In genomic region chr19:49787746-49788145, GRCh38 we compare ENCODE assay signal across 35 cellular contexts. TPM values are rescaled to one million over a fixed set of nuclear protein-coding genes. Genes with fewer than 3 reads are reported as not detected.
"Had no signal": no experiment of that assay in that cellular context is flagged by ENCODE, and none has a peak within 500 bp of the region (broad histone marks: within the 10 kb centered on the region; RNA-seq: fewer than 3 reads in every experiment).

No MANE protein-coding gene starts in this region.

- ATAC-seq: activated CD4-positive, CD25-positive, alpha-beta regulatory T cell treated with anti-CD3 and anti-CD28 coated beads, Interleukin-2, amount 50 U/mL, for 24 hours; activated CD8-positive, alpha-beta T cell treated with anti-CD3 and anti-CD28 coated beads for 36 hours; activated naive CD4-positive, alpha-beta T cell treated with anti-CD3 and anti-CD28 coated beads, Interleukin-2, amount 50 U/mL, for 72 hours; body of pancreas; esophagus mucosa; heart left ventricle; T-helper 17 cell had no signal

- H3K4me3 Mint-ChIP-seq: activated B cell treated with CpG ODN at 0.5 μM for 24 hours; activated CD8-positive, alpha-beta T cell treated with anti-CD3 and anti-CD28 coated beads for 36 hours; activated naive CD4-positive, alpha-beta T cell treated with anti-CD3 and anti-CD28 coated beads for 36 hours; activated naive CD8-positive, alpha-beta T cell treated with anti-CD3 and anti-CD28 coated beads, Interleukin-2, amount 10 ng/mL, durations not matched to agents 7 days and 5 days; activated T-helper 1 cell treated with anti-CD3 and anti-CD28 coated beads, Interleukin-12 subunit alpha, Interleukin-12 subunit beta, Interleukin-2, Interleukin-4 antibody, amounts not matched to agents 30 ng/mL and 10 ng/mL and 1 ng/mL, durations not matched to agents 14 hours and 24 hours and 36 hours; dendritic cell treated with granulocyte-macrophage colony-stimulating factor and Interleukin-4, amounts not matched to agents 40 ng/mL and 50 ng/mL, for 4 days; endodermal cell; T-helper 17 cell; T-helper 2 cell treated with Interferon-gamma antibody and Interleukin-4, amounts not matched to agents 5 μg/mL and 100 μg/mL, for 36 hours had no signal

- H3K27ac Mint-ChIP-seq: activated B cell treated with CpG ODN at 0.5 μM for 24 hours; activated CD8-positive, alpha-beta T cell treated with anti-CD3 and anti-CD28 coated beads for 36 hours; activated naive CD4-positive, alpha-beta T cell treated with anti-CD3 and anti-CD28 coated beads for 36 hours; activated naive CD8-positive, alpha-beta T cell treated with anti-CD3 and anti-CD28 coated beads, Interleukin-2, amount 10 ng/mL, durations not matched to agents 7 days and 5 days; activated T-helper 1 cell treated with anti-CD3 and anti-CD28 coated beads, Interleukin-12 subunit alpha, Interleukin-12 subunit beta, Interleukin-2, Interleukin-4 antibody, amounts not matched to agents 30 ng/mL and 10 ng/mL and 1 ng/mL, durations not matched to agents 14 hours and 24 hours and 36 hours; activated T-helper 2 cell treated with anti-CD3 and anti-CD28 coated beads, Interferon-gamma antibody, Interleukin-2, Interleukin-4, amounts not matched to agents 10 μg/mL and 5 μg/mL and 100 μg/mL, durations not matched to agents 14 hours and 24 hours and 36 hours; dendritic cell treated with granulocyte-macrophage colony-stimulating factor and Interleukin-4, amounts not matched to agents 40 ng/mL and 50 ng/mL, for 4 days; endodermal cell; T-helper 17 cell; T-helper 2 cell treated with Interferon-gamma antibody and Interleukin-4, amounts not matched to agents 5 μg/mL and 100 μg/mL, for 36 hours had no signal

- H3K27me3 Mint-ChIP-seq: activated B cell treated with CpG ODN at 0.5 μM for 24 hours; activated CD8-positive, alpha-beta T cell treated with anti-CD3 and anti-CD28 coated beads for 36 hours; activated naive CD8-positive, alpha-beta T cell treated with anti-CD3 and anti-CD28 coated beads, Interleukin-2, amount 10 ng/mL, durations not matched to agents 7 days and 5 days; dendritic cell treated with granulocyte-macrophage colony-stimulating factor and Interleukin-4, amounts not matched to agents 40 ng/mL and 50 ng/mL, for 4 days; T-helper 17 cell had no signal

- H3K4me3 ChIP-seq: body of pancreas, cardiac muscle cell, coronary artery, dorsolateral prefrontal cortex, heart left ventricle had no signal

- H3K27ac ChIP-seq: body of pancreas, coronary artery, heart left ventricle, WERI-Rb-1 had no signal

- H3K9me3 ChIP-seq: body of pancreas, heart left ventricle had no signal

- H3K9me3 Mint-ChIP-seq: activated B cell treated with CpG ODN at 0.5 μM for 24 hours; activated CD8-positive, alpha-beta T cell treated with anti-CD3 and anti-CD28 coated beads for 36 hours; activated naive CD4-positive, alpha-beta T cell treated with anti-CD3 and anti-CD28 coated beads for 36 hours; activated naive CD4-positive, alpha-beta T cell treated with anti-CD3 and anti-CD28 coated beads, Interleukin-2, amount 50 U/mL, for 72 hours; activated naive CD8-positive, alpha-beta T cell treated with anti-CD3 and anti-CD28 coated beads, Interleukin-2, amount 10 ng/mL, durations not matched to agents 7 days and 5 days; activated T-helper 1 cell treated with anti-CD3 and anti-CD28 coated beads, Interleukin-12 subunit alpha, Interleukin-12 subunit beta, Interleukin-2, Interleukin-4 antibody, amounts not matched to agents 30 ng/mL and 10 ng/mL and 1 ng/mL, durations not matched to agents 14 hours and 24 hours and 36 hours; activated T-helper 2 cell treated with anti-CD3 and anti-CD28 coated beads, Interferon-gamma antibody, Interleukin-2, Interleukin-4, amounts not matched to agents 10 μg/mL and 5 μg/mL and 100 μg/mL, durations not matched to agents 14 hours and 24 hours and 36 hours; dendritic cell treated with granulocyte-macrophage colony-stimulating factor and Interleukin-4, amounts not matched to agents 40 ng/mL and 50 ng/mL, for 4 days; endodermal cell; T-helper 2 cell treated with Interferon-gamma antibody and Interleukin-4, amounts not matched to agents 5 μg/mL and 100 μg/mL, for 36 hours had no signal

- H3K27me3 ChIP-seq: body of pancreas, cardiac muscle cell, dorsolateral prefrontal cortex, heart left ventricle had no signal

- DNase-seq: activated B cell treated with CpG ODN at 0.5 μM for 24 hours; activated CD4-positive, alpha-beta T cell treated with anti-CD3 and anti-CD28 coated beads for 48 hours; activated CD4-positive, alpha-beta T cell treated with anti-CD3 and anti-CD28 coated beads, Interleukin-2, amount 50 U/mL, for 1 hour; activated CD4-positive, alpha-beta T cell treated with anti-CD3 and anti-CD28 coated beads, Interleukin-2, amount 50 U/mL, for 48 hours; activated CD8-positive, alpha-beta memory T cell treated with anti-CD3 and anti-CD28 coated beads for 24 hours; activated CD8-positive, alpha-beta T cell treated with anti-CD3 and anti-CD28 coated beads for 36 hours; activated effector memory CD4-positive, alpha-beta T cell treated with anti-CD3 and anti-CD28 coated beads, Interleukin-2, amount 50 U/mL, for 16 hours; activated naive CD4-positive, alpha-beta T cell treated with anti-CD3 and anti-CD28 coated beads for 36 hours; activated naive CD8-positive, alpha-beta T cell treated with anti-CD3 and anti-CD28 coated beads, Interleukin-2, amount 10 ng/mL, durations not matched to agents 7 days and 5 days; activated T-cell treated with anti-CD3 and anti-CD28 coated beads, Interleukin-2, amount 50 U/mL, for 48 hours; amygdala; aorta; body of pancreas; central memory CD4-positive, alpha-beta T cell; effector memory CD4-positive, alpha-beta T cell; endodermal cell; foreskin fibroblast; heart left ventricle; T-helper 1 cell; T-helper 17 cell; T1000; WERI-Rb-1 had no signal

- H3K4me1 ChIP-seq: body of pancreas had no signal

RNA-seq across cellular contexts. Expression of gene TSKS, which starts 24.6 kb away (rescaled TPM):
- total RNA-seq: cerebellum, epithelial cell of proximal tubule, frontal cortex had no signal
